ENCODE assay signal across 9 cellular contexts in genomic region chr6:30450908-30451818, GRCh38. TPM values are rescaled to one million over a fixed set of nuclear protein-coding genes. Genes with fewer than 3 reads are reported as not detected.
DNase-seq lines count a peak whose midpoint lies in the region; ATAC-seq, FAIRE-seq and TF ChIP-seq lines count a peak whose summit lies in the region.
"Had no signal": no experiment of that assay in that cellular context is flagged by ENCODE, and none has a peak within 500 bp of the region (broad histone marks: within the 10 kb centered on the region; RNA-seq: fewer than 3 reads in every experiment).

No MANE protein-coding gene starts in this region.

- no peak overlapping the region for H3K23ac ChIP-seq in H1 (ENCODE audit: insufficient read length)

- no peak overlapping the region for H2AK5ac ChIP-seq in H1 (ENCODE audit: low read depth, low read length)

- H3K4me2 ChIP-seq in H1 (ENCODE audit: insufficient read depth in 1 of 2, low read depth in 2 of 2, low read length in 2 of 2) (peak overlapping the region; percentile 29 to 46; a peak in 3 of 4 replicates), smooth muscle cell (no peak overlapping the region)

- peaks cover 0 to 5% (median 2%) of the 10 kb centered on the region in 4 experiments; a peak in 4 of 7 replicates for H3K4me1 ChIP-seq in H1 (replicated peaks in 1 of 4; ENCODE audit: control insufficient read depth in 3 of 4, insufficient read depth in 4 of 4, low read length in 3 of 4)
- no peaks in the 10 kb centered on the region for H3K4me1 ChIP-seq in aorta (ENCODE audit: control insufficient read depth in 1 of 2, insufficient read depth in 2 of 2, low read length in 2 of 2)
- H3K4me1 ChIP-seq in smooth muscle cell (ENCODE audit: low read depth) = no peaks in the 10 kb centered on the region

- 59% methylated on average over 43 of the region's 52 CpGs; no CpG with 5 or more reads in 1 of the 2 experiments for WGBS in H1 (ENCODE audit: extremely low coverage in 1 of 2, insufficient coverage in 1 of 2, insufficient read length in 1 of 2, insufficient replicate concordance in 2 of 2, low coverage in 1 of 2, low lambda C conversion rate in 2 of 2, missing lambda C conversion rate in 1 of 2), 2 experiments
- WGBS in aorta, 2 donors = 11 to 15% methylated on average over 49 to 52 of the region's 52 CpGs
- WGBS in smooth muscle cell (ENCODE audit: low lambda C conversion rate) = 71% methylated on average over 51 of the region's 52 CpGs

- H3K27ac ChIP-seq in H1 (ENCODE audit: low read depth, low read length) (no peak overlapping the region), aorta (ENCODE audit: low read depth in 1 of 2, low read length in 2 of 2) (no peak overlapping the region), smooth muscle cell (ENCODE audit: low read depth) (no peak overlapping the region)
- H3K27ac ChIP-seq: cardiac muscle cell had no signal

- no peak for TF ChIP-seq CTCF in H1 (IDR thresholded peaks at IDR 0.05; ENCODE audit: control extremely low read depth in 1 of 3, insufficient read depth in 1 of 3, low read depth in 1 of 3, low read length in 3 of 3)
- TF ChIP-seq CTCF in smooth muscle cell (IDR thresholded peaks at IDR 0.05; ENCODE audit: borderline replicate concordance, insufficient read depth, poor library complexity, severe bottlenecking) = no peak

- no peak overlapping the region for H3K4ac ChIP-seq in H1 (replicated peaks; ENCODE audit: insufficient read length, low read depth, low read length)

- peaks cover 0 to 36% (median 24%) of the 10 kb centered on the region in 4 experiments; a peak in 6 of 7 replicates for H3K27me3 ChIP-seq in H1 (replicated peaks in 1 of 4; ENCODE audit: control insufficient read depth in 3 of 4, extremely low read depth in 1 of 4, insufficient read depth in 3 of 4, low read length in 3 of 4)
- no peaks in the 10 kb centered on the region for H3K27me3 ChIP-seq in aorta (ENCODE audit: control insufficient read depth in 1 of 2, insufficient read depth in 2 of 2, low read length in 1 of 2)
- H3K27me3 ChIP-seq in smooth muscle cell (ENCODE audit: low read depth) = peaks cover 64% of the 10 kb centered on the region

- no peak overlapping the region for H2BK120ac ChIP-seq in H1 (replicated peaks; ENCODE audit: low read depth, low read length)

- no peak overlapping the region for H4K5ac ChIP-seq in H1 (ENCODE audit: insufficient read length, low read depth, low read length)

- H3K79me1 ChIP-seq in H1 (ENCODE audit: low read depth, low read length) = no peaks in the 10 kb centered on the region

- TF ChIP-seq RAD21 in H1 (IDR thresholded peaks at IDR 0.05 in 1 of 2, conservative IDR thresholded peaks at IDR 0.05 in 1 of 2; ENCODE audit: low read depth in 2 of 2, low read length in 2 of 2) = no peak

- intact Hi-C loops in aorta (cut with DNase I) = no loop called here

- H3K9ac ChIP-seq in H1 (replicated peaks in 1 of 4; ENCODE audit: extremely low read depth in 1 of 4, low read depth in 3 of 4, low read length in 3 of 4) (no peak overlapping the region), smooth muscle cell (ENCODE audit: low read depth) (no peak overlapping the region)

- H3K27me3 Mint-ChIP-seq in natural killer cell treated with Interleukin-12 subunit alpha and Interleukin-12 subunit beta and Interleukin-15 and Interleukin-18, amount 100 ng/mL, for 72 hours = peaks cover 56 to 78% of the 10 kb centered on the region in 2 donors

- TF ChIP-seq EP300 in H1 (IDR thresholded peaks at IDR 0.05; ENCODE audit: borderline replicate concordance in 1 of 2, low read depth in 2 of 2, low read length in 2 of 2) = no peak

- H3K23me2 ChIP-seq in H1 (ENCODE audit: low read depth, low read length) = no peaks in the 10 kb centered on the region

- H2BK20ac ChIP-seq in H1 (ENCODE audit: low read length) = no peak overlapping the region

- no peak overlapping the region for H2BK15ac ChIP-seq in H1 (ENCODE audit: low read length)

- no peaks in the 10 kb centered on the region for H3K9me3 Mint-ChIP-seq in natural killer cell treated with Interleukin-12 subunit alpha and Interleukin-12 subunit beta and Interleukin-15 and Interleukin-18, amount 100 ng/mL, for 72 hours

- CTCF ChIA-PET in H1 (lab: Charles Lee; ENCODE audit: partially characterized antibody) = interaction anchor here (0.7 to 3.3 kb wide), 8 partner anchors 12 to 147 kb away, joined by 3 to 17 read pairs (median 5); no protein-coding TSS in a partner anchor

- H3K79me2 ChIP-seq in H1 (ENCODE audit: control insufficient read depth in 1 of 2, insufficient read depth in 2 of 2, low read length in 2 of 2) = no peaks in the 10 kb centered on the region
- no peaks in the 10 kb centered on the region for H3K79me2 ChIP-seq in smooth muscle cell (ENCODE audit: low read depth)

- no peaks in the 10 kb centered on the region for H3K36me3 Mint-ChIP-seq in natural killer cell treated with Interleukin-12 subunit alpha and Interleukin-12 subunit beta and Interleukin-15 and Interleukin-18, amount 100 ng/mL, for 72 hours

- FAIRE-seq in H1 (lab: Jason Lieb, UNC) = no peak

- H3F3A ChIP-seq in smooth muscle cell (ENCODE audit: low read depth) = no peaks in the 10 kb centered on the region

- H2BK12ac ChIP-seq in H1 (ENCODE audit: low read depth, low read length) = no peak overlapping the region

- H3K14ac ChIP-seq in H1 (ENCODE audit: insufficient read length) = no peak overlapping the region

- no peak overlapping the region for H4K8ac ChIP-seq in H1 (ENCODE audit: extremely low read depth, insufficient read depth, low read length)

- ATAC-seq in HG02798 (IDR thresholded peaks at IDR 0.05; ENCODE audit: poor library complexity, unreplicated experiment) (peak; percentile 63), aorta (ENCODE audit: low FRiP score) (peak; percentile 42)
- ATAC-seq in natural killer cell treated with Interleukin-12 subunit alpha and Interleukin-12 subunit beta and Interleukin-15 and Interleukin-18, amount 100 ng/mL, for 72 hours = peak; percentile 75 to 76

- H3K4me3 Mint-ChIP-seq in natural killer cell treated with Interleukin-12 subunit alpha and Interleukin-12 subunit beta and Interleukin-15 and Interleukin-18, amount 100 ng/mL, for 72 hours = peak overlapping the region; percentile 73

- POLR2A ChIA-PET in H1 (lab: Charles Lee; ENCODE audit: partially characterized antibody) = interaction anchor here (0.6 to 1.3 kb wide), 3 partner anchors 137 to 166 kb away, joined by 3 to 4 read pairs (median 4); partner anchors contain the start of gene PPP1R10

- no peak overlapping the region; the same call in 1 of the 2 replicates for H3K18ac ChIP-seq in H1 (ENCODE audit: extremely low read depth, low read length)

- H3K36me3 ChIP-seq in H1 (ENCODE audit: control insufficient read depth in 2 of 4, insufficient read depth in 4 of 4, low read length in 3 of 4) = no peaks in the 10 kb centered on the region
- no peaks in the 10 kb centered on the region for H3K36me3 ChIP-seq in aorta (ENCODE audit: control insufficient read depth in 1 of 2, insufficient read depth in 2 of 2, low read length in 1 of 2)
- no peaks in the 10 kb centered on the region for H3K36me3 ChIP-seq in smooth muscle cell (ENCODE audit: low read depth)
- H3K36me3 ChIP-seq: cardiac muscle cell had no signal

- no peak overlapping the region for H2BK5ac ChIP-seq in H1 (ENCODE audit: low read depth, low read length)

- H3K9me3 ChIP-seq in H1 (ENCODE audit: insufficient read depth in 2 of 2, low read depth in 1 of 2, low read length in 1 of 2) (no peaks in the 10 kb centered on the region), aorta (ENCODE audit: control insufficient read depth, low read length) (no peaks in the 10 kb centered on the region), smooth muscle cell (replicated peaks; ENCODE audit: low read depth) (no peaks in the 10 kb centered on the region)

- H4K20me1 ChIP-seq in H1 (replicated peaks in 1 of 2; ENCODE audit: control insufficient read depth in 1 of 2, insufficient read depth in 2 of 2, low read length in 2 of 2) = no peaks in the 10 kb centered on the region
- H4K20me1 ChIP-seq in smooth muscle cell (ENCODE audit: low read depth) = no peaks in the 10 kb centered on the region

- no peak overlapping the region for H4K91ac ChIP-seq in H1 (replicated peaks; ENCODE audit: insufficient read length, low read length)

- no peak for TF ChIP-seq POLR2A in H1 (IDR thresholded peaks at IDR 0.05; ENCODE audit: control extremely low read depth in 1 of 2, low read depth in 2 of 2, low read length in 2 of 2)

- DNase-seq in AG08395 (ENCODE audit: low spot score) = peak; percentile 63
- DNase-seq in activated CD4-positive, alpha-beta T cell treated with anti-CD3 and anti-CD28 coated beads for 48 hours = peak; percentile 71
- no peak for DNase-seq in H1 (ENCODE audit: low read depth in 1 of 2, low spot score in 2 of 2)
- peak; percentile 65 for DNase-seq in natural killer cell treated with Interleukin-12 subunit alpha and Interleukin-12 subunit beta and Interleukin-15 and Interleukin-18, amount 100 ng/mL, for 72 hours (ENCODE audit: low spot score)
- peak; percentile 85 to 88 for DNase-seq in aorta
- no peak for DNase-seq in smooth muscle cell (lab: John Stamatoyannopoulos, UW; ENCODE audit: unreplicated experiment)
- DNase-seq in HuH-7.5 (ENCODE audit: low spot score) = no peak

- H3K4me3 ChIP-seq in H1 (ENCODE audit: extremely low read depth in 1 of 4, insufficient read depth in 2 of 4, low read depth in 3 of 4, low read length in 4 of 4) (no peak overlapping the region), aorta (ENCODE audit: low read length in 2 of 2) (no peak overlapping the region), smooth muscle cell (no peak overlapping the region)
- H3K4me3 ChIP-seq: cardiac muscle cell had no signal

- H3K27ac Mint-ChIP-seq in natural killer cell treated with Interleukin-12 subunit alpha and Interleukin-12 subunit beta and Interleukin-15 and Interleukin-18, amount 100 ng/mL, for 72 hours = no peak overlapping the region

- H3K4me1 Mint-ChIP-seq in natural killer cell treated with Interleukin-12 subunit alpha and Interleukin-12 subunit beta and Interleukin-15 and Interleukin-18, amount 100 ng/mL, for 72 hours (ENCODE audit: low read depth in 2 of 2) = peaks cover 24 to 35% of the 10 kb centered on the region in 2 donors

- no peak overlapping the region for H3K56ac ChIP-seq in H1 (replicated peaks; ENCODE audit: insufficient read length, low read depth, low read length)

- H2AFZ ChIP-seq in H1 (ENCODE audit: low read length) (peak overlapping the region; percentile 47; the same call in 1 of the 2 replicates), smooth muscle cell (ENCODE audit: low read depth) (no peak overlapping the region)

RNA-seq across cellular contexts. Expression of gene HLA-E, which starts 38.1 kb away (rescaled TPM):
- 24.4 and 28.0 TPM in 2 replicates for total RNA-seq in H1 (2021; fragmentation: NEBNext Ultra II Directional; extraction: Animal tissue kit (Norgen Biotek cat#: 25700))
- polyA plus RNA-seq in H1 (2011; rRNA removed) (20.2 and 26.1 TPM in 2 replicates), aorta (100 to 1,000 TPM; 148 to 328 TPM), smooth muscle cell (126 and 134 TPM in 2 replicates)
- 29.0 TPM for polyA plus RNA-seq in H1 (2011; cell fraction: cytosol; rRNA removed)
- 29.1 TPM for polyA plus RNA-seq in H1 (2011; cell fraction: nucleus; rRNA removed)
- polyA plus RNA-seq in H1 (2012, experiment 1 of 2) = 26.1 to 29.2 TPM (median 27.6 TPM) in 4 replicates
- 30.7 TPM for polyA plus RNA-seq in H1 (2012, experiment 2 of 2)
- polyA plus RNA-seq in H1 (2013, experiment 1 of 2) = 35.3 TPM
- 41.8 TPM for polyA plus RNA-seq in H1 (2013, experiment 2 of 2)
- polyA minus RNA-seq in H1 (2011; rRNA and poly(A)+ RNA removed) = 17.0 and 18.3 TPM in 2 replicates
- 16.2 TPM for polyA minus RNA-seq in H1 (2011; cell fraction: cytosol; rRNA and poly(A)+ RNA removed)
- 20.6 TPM for polyA minus RNA-seq in H1 (2011; cell fraction: nucleus; rRNA and poly(A)+ RNA removed)
- total RNA-seq in natural killer cell treated with Interleukin-12 subunit alpha and Interleukin-12 subunit beta and Interleukin-15 and Interleukin-18, amount 100 ng/mL, for 72 hours = 100 to 1,000 TPM; 355 to 567 TPM
- total RNA-seq in aorta (100 to 1,000 TPM; 373 to 506 TPM), smooth muscle cell (97.3 and 104 TPM in 2 replicates)

Comparison
In these comparisons a context has a peak if more than half of its experiments do, and no peak if none do; other contexts are left out.
1. DNase-seq: peak in AG08395 (single experiment), activated CD4-positive, alpha-beta T cell treated with anti-CD3 and anti-CD28 coated beads for 48 hours (single experiment), natural killer cell treated with Interleukin-12 subunit alpha and Interleukin-12 subunit beta and Interleukin-15 and Interleukin-18, amount 100 ng/mL, for 72 hours (single experiment) and aorta (2 of 2); none in H1 (0 of 2), smooth muscle cell (single experiment) and HuH-7.5 (single experiment).
2. Peak in every context shown above with its lines, with median percentiles within 50 percentile points of each other: ATAC-seq.